Comparison of ENCODE assay signal across 8 cellular contexts in genomic region chr4:176277162-176277904, GRCh38. TPM values are rescaled to one million over a fixed set of nuclear protein-coding genes. Genes with fewer than 3 reads are reported as not detected.
DNase-seq lines count a peak whose midpoint lies in the region; ATAC-seq and TF ChIP-seq lines count a peak whose summit lies in the region.

No MANE protein-coding gene starts in this region.

- BruUV-seq in OCI-LY7 (replicated peaks; lab: Mats Ljungman, UMichigan) = no TSS peak

- H3K4me3 ChIP-seq in OCI-LY7 (ENCODE audit: low read depth, low read length, poor library complexity, severe bottlenecking) (no peak overlapping the region), kidney epithelial cell (ENCODE audit: low read depth, low read length) (no peak overlapping the region)

- H3K4me1 ChIP-seq in OCI-LY7 (ENCODE audit: insufficient read depth, low read length, poor library complexity, severe bottlenecking) = no peaks in the 10 kb centered on the region

- H4K20me1 ChIP-seq in OCI-LY7 (ENCODE audit: insufficient read depth, low read length) = no peaks in the 10 kb centered on the region

- no peak overlapping the region for H3K27ac Mint-ChIP-seq in stimulated activated effector memory CD8-positive, alpha-beta T cell treated with anti-CD3 and anti-CD28 coated beads, Interleukin-12 subunit alpha, Interleukin-12 subunit beta, amount 100 ng/mL, for 72 hours

- TF ChIP-seq CTCF in GM20000 (IDR thresholded peaks at IDR 0.05; ENCODE audit: extremely low read depth, missing control alignments) (peak; percentile 29), OCI-LY7 (conservative IDR thresholded peaks at IDR 0.05; ENCODE audit: low read length) (peak; percentile 74), kidney epithelial cell (IDR thresholded peaks at IDR 0.05; ENCODE audit: insufficient read depth, low read length, poor library complexity, severe bottlenecking) (peak; percentile 63)

- no peaks in the 10 kb centered on the region for H3K4me1 Mint-ChIP-seq in stimulated activated effector memory CD8-positive, alpha-beta T cell treated with anti-CD3 and anti-CD28 coated beads, Interleukin-12 subunit alpha, Interleukin-12 subunit beta, amount 100 ng/mL, for 72 hours

- DNase-seq in G401 (ENCODE audit: low spot score) (peak; percentile 70), GM20000 (ENCODE audit: low spot score) (peak; percentile 38), HT-29 (ENCODE audit: low spot score) (peak; percentile 27), OCI-LY7 (ENCODE audit: low spot score) (peak; percentile 51), cerebellar cortex (ENCODE audit: low spot score) (peak; percentile 63), kidney epithelial cell (ENCODE audit: low read depth) (no peak), NCI-H2196 treated with DMSO at 0.1 percent for 48 hours (lab: John Stamatoyannopoulos, UW; ENCODE audit: unreplicated experiment) (no peak)
- no peak for DNase-seq in stimulated activated effector memory CD8-positive, alpha-beta T cell treated with anti-CD3 and anti-CD28 coated beads, Interleukin-12 subunit alpha, Interleukin-12 subunit beta, amount 100 ng/mL, for 72 hours (ENCODE audit: low spot score in 2 of 2)

- CTCF ChIA-PET in OCI-LY7 (lab: Charles Lee; ENCODE audit: unreplicated experiment) = no interaction called here

- in situ Hi-C loops in G401 (cut with HindIII; ENCODE audit: low sequenced_read_pairs) = no loop called here

- no peaks in the 10 kb centered on the region for H3K79me2 ChIP-seq in OCI-LY7 (ENCODE audit: insufficient read depth, low read depth, low read length)

- H3K27ac ChIP-seq in OCI-LY7 (ENCODE audit: low read depth, low read length, poor library complexity, severe bottlenecking) = no peak overlapping the region

- H3K27me3 ChIP-seq in kidney epithelial cell (ENCODE audit: control insufficient read depth, insufficient read depth, low read length) = no peaks in the 10 kb centered on the region

- H3K36me3 ChIP-seq in OCI-LY7 (ENCODE audit: insufficient read depth, low read length) (no peaks in the 10 kb centered on the region), kidney epithelial cell (ENCODE audit: control insufficient read depth, insufficient read depth, low read length) (no peaks in the 10 kb centered on the region)

- no peaks in the 10 kb centered on the region for H3K36me3 Mint-ChIP-seq in stimulated activated effector memory CD8-positive, alpha-beta T cell treated with anti-CD3 and anti-CD28 coated beads, Interleukin-12 subunit alpha, Interleukin-12 subunit beta, amount 100 ng/mL, for 72 hours

- no peaks in the 10 kb centered on the region for H3K9me3 ChIP-seq in OCI-LY7 (ENCODE audit: low read length)

- no peak overlapping the region for H3K4me3 Mint-ChIP-seq in stimulated activated effector memory CD8-positive, alpha-beta T cell treated with anti-CD3 and anti-CD28 coated beads, Interleukin-12 subunit alpha, Interleukin-12 subunit beta, amount 100 ng/mL, for 72 hours

- no peaks in the 10 kb centered on the region for H3K9me3 Mint-ChIP-seq in stimulated activated effector memory CD8-positive, alpha-beta T cell treated with anti-CD3 and anti-CD28 coated beads, Interleukin-12 subunit alpha, Interleukin-12 subunit beta, amount 100 ng/mL, for 72 hours

- POLR2A ChIA-PET in OCI-LY7 (lab: Charles Lee) = interaction anchor here (0.6 to 1.1 kb wide), 5 partner anchors 10 to 80 kb away, joined by 3 to 6 read pairs (median 4); no protein-coding TSS in a partner anchor

- no peaks in the 10 kb centered on the region for H3K9me2 ChIP-seq in OCI-LY7 (ENCODE audit: insufficient read depth, low read length)

- intact Hi-C loops in OCI-LY7 (cut with micrococcal nuclease; ENCODE audit: unreplicated experiment) = loop anchor here (5.0 kb wide), 1 partner anchor 330 kb away; no protein-coding TSS in a partner anchor

- no peak overlapping the region for H2AFZ ChIP-seq in OCI-LY7 (ENCODE audit: low read length)

- no peak overlapping the region for H3K4me2 ChIP-seq in OCI-LY7 (ENCODE audit: low read length)

- ATAC-seq in stimulated activated effector memory CD8-positive, alpha-beta T cell treated with anti-CD3 and anti-CD28 coated beads, Interleukin-12 subunit alpha, Interleukin-12 subunit beta, amount 100 ng/mL, for 72 hours = peak; percentile 57

RNA-seq across cellular contexts. Expression of gene ASB5, which starts 8.3 kb away (rescaled TPM):
- not detected in 2 replicates for total RNA-seq in G401 (2014; rRNA removed; shearing (Covaris generic))
- total RNA-seq in HT-29 (2014; rRNA removed; shearing (Covaris generic)) = not detected in 2 replicates
- not detected in 2 replicates for total RNA-seq in OCI-LY7 (2014; rRNA removed; shearing (Covaris generic))
- not detected in 2 replicates for total RNA-seq in OCI-LY7 (2022)
- not detected in 2 replicates for total RNA-seq in kidney epithelial cell

RNA-seq across cellular contexts. Expression of gene SPCS3, which starts 42.4 kb away (rescaled TPM):
- total RNA-seq in G401 (2014; rRNA removed; shearing (Covaris generic)) = 48.9 and 79.5 TPM in 2 replicates
- total RNA-seq in HT-29 (2014; rRNA removed; shearing (Covaris generic)) = 39.6 and 46.5 TPM in 2 replicates
- 100 and 122 TPM in 2 replicates for total RNA-seq in OCI-LY7 (2014; rRNA removed; shearing (Covaris generic))
- total RNA-seq in OCI-LY7 (2022) = 253 and 268 TPM in 2 replicates
- total RNA-seq in kidney epithelial cell = 110 and 117 TPM in 2 replicates

Comparison
In these comparisons a context has a peak if more than half of its experiments do, and no peak if none do; other contexts are left out.
1. DNase-seq: peak in G401 (single experiment), GM20000 (single experiment), HT-29 (single experiment), OCI-LY7 (single experiment) and cerebellar cortex (single experiment); none in kidney epithelial cell (single experiment), stimulated activated effector memory CD8-positive, alpha-beta T cell treated with anti-CD3 and anti-CD28 coated beads, Interleukin-12 subunit alpha, Interleukin-12 subunit beta, amount 100 ng/mL, for 72 hours (0 of 2) and NCI-H2196 treated with DMSO at 0.1 percent for 48 hours (single experiment).
2. Peak in every context shown above with its lines, with median percentiles within 50 percentile points of each other: CTCF ChIP-seq.